In genomic region chr6:30491963-30492616, GRCh38 we compare ENCODE assay signal across 12 cellular contexts. TPM values are rescaled to one million over a fixed set of nuclear protein-coding genes. Genes with fewer than 3 reads are reported as not detected.
DNase-seq lines count a peak whose midpoint lies in the region; ATAC-seq and TF ChIP-seq lines count a peak whose summit lies in the region.
"Had no signal": no experiment of that assay in that cellular context is flagged by ENCODE, and none has a peak within 500 bp of the region (broad histone marks: within the 10 kb centered on the region; RNA-seq: fewer than 3 reads in every experiment).

No MANE protein-coding gene starts in this region.

- H3K36me3 ChIP-seq in right atrium auricular region (peaks cover 32% of the 10 kb centered on the region), urinary bladder (ENCODE audit: insufficient read depth) (peaks cover 7% of the 10 kb centered on the region)

- DNase-seq in right atrium auricular region (ENCODE audit: low spot score) (no peak), left cardiac atrium (no peak), kidney glomerular epithelial cell (lab: John Stamatoyannopoulos, UW) (no peak), NOMO-1 treated with DMSO at 0.1 percent for 48 hours (lab: John Stamatoyannopoulos, UW; ENCODE audit: unreplicated experiment) (no peak)
- no peak for DNase-seq in activated naive CD8-positive, alpha-beta T cell treated with anti-CD3 and anti-CD28 coated beads for 36 hours
- peak in 1 of 10 donors; percentile 18 for DNase-seq in naive thymus-derived CD8-positive, alpha-beta T cell
- DNase-seq: activated CD4-positive, alpha-beta T cell treated with anti-CD3 and anti-CD28 coated beads for 1 hour; AML-193 had no signal

- H3K9me3 Mint-ChIP-seq in activated naive CD8-positive, alpha-beta T cell treated with anti-CD3 and anti-CD28 coated beads for 36 hours = peaks cover 8% of the 10 kb centered on the region
- H3K9me3 Mint-ChIP-seq in naive thymus-derived CD8-positive, alpha-beta T cell = no peaks in the 10 kb centered on the region

- H3K27me3 Mint-ChIP-seq in activated naive CD8-positive, alpha-beta T cell treated with anti-CD3 and anti-CD28 coated beads for 36 hours = peaks cover 11% of the 10 kb centered on the region
- no peaks in the 10 kb centered on the region for H3K27me3 Mint-ChIP-seq in naive thymus-derived CD8-positive, alpha-beta T cell

- peaks cover 67% of the 10 kb centered on the region for H3K36me3 Mint-ChIP-seq in activated naive CD8-positive, alpha-beta T cell treated with anti-CD3 and anti-CD28 coated beads for 36 hours
- H3K36me3 Mint-ChIP-seq in naive thymus-derived CD8-positive, alpha-beta T cell = peaks cover 22 to 52% (median 31%) of the 10 kb centered on the region in 3 donors

- no peak for TF ChIP-seq CTCF in right atrium auricular region (IDR thresholded peaks at IDR 0.05)

- no peak for ATAC-seq in left cardiac atrium
- ATAC-seq in naive thymus-derived CD8-positive, alpha-beta T cell = no peak
- ATAC-seq in GM18520 (IDR thresholded peaks at IDR 0.05; ENCODE audit: unreplicated experiment) = no peak
- ATAC-seq: esophagus mucosa had no signal

- H3K4me3 ChIP-seq in right atrium auricular region (peak overlapping the region; percentile 13 to 90), urinary bladder (ENCODE audit: low read depth, low read length) (peak overlapping the region; percentile 44)

- peaks cover 0 to 39% of the 10 kb centered on the region in 2 donors for H3K4me1 ChIP-seq in right atrium auricular region
- no peaks in the 10 kb centered on the region for H3K4me1 ChIP-seq in urinary bladder (ENCODE audit: insufficient read depth)

- POLR2A ChIA-PET in naive thymus-derived CD8-positive, alpha-beta T cell (lab: Charles Lee) = interaction anchor here (0.6 to 12.2 kb wide), 20 partner anchors 10 to 863 kb away, joined by 3 to 540 read pairs (median 10); partner anchors contain the start of genes ABCF1, GNL1, PRR3 and TUBB

- H3K27ac ChIP-seq in right atrium auricular region (peak overlapping the region; percentile 1 to 97), urinary bladder (ENCODE audit: low read depth) (no peak overlapping the region)
- H3K27ac ChIP-seq: ascending aorta had no signal

- no peaks in the 10 kb centered on the region for H3K9me3 ChIP-seq in right atrium auricular region
- H3K9me3 ChIP-seq: ascending aorta had no signal

- WGBS in urinary bladder = 88% methylated on average over 12 of the region's 12 CpGs

- H3K4me1 Mint-ChIP-seq in activated naive CD8-positive, alpha-beta T cell treated with anti-CD3 and anti-CD28 coated beads for 36 hours = peaks cover 68% of the 10 kb centered on the region
- peaks cover 52 to 84% (median 75%) of the 10 kb centered on the region in 4 donors for H3K4me1 Mint-ChIP-seq in naive thymus-derived CD8-positive, alpha-beta T cell

- H3K27me3 ChIP-seq in right atrium auricular region = no peaks in the 10 kb centered on the region
- H3K27me3 ChIP-seq: ascending aorta had no signal

- peak overlapping the region; percentile 96 for H3K4me3 Mint-ChIP-seq in activated naive CD8-positive, alpha-beta T cell treated with anti-CD3 and anti-CD28 coated beads for 36 hours
- H3K4me3 Mint-ChIP-seq in naive thymus-derived CD8-positive, alpha-beta T cell = peak overlapping the region; percentile 95 to 100 (median 99)

- H3K27ac Mint-ChIP-seq in activated naive CD8-positive, alpha-beta T cell treated with anti-CD3 and anti-CD28 coated beads for 36 hours = peak overlapping the region; percentile 98
- H3K27ac Mint-ChIP-seq in naive thymus-derived CD8-positive, alpha-beta T cell = peak overlapping the region; percentile 84 to 100 (median 98)

- intact Hi-C loops in left cardiac atrium (cut with DNase I) = loop anchor here in 1 of 2 donors (5.0 kb wide), 1 partner anchor 40 kb away; no protein-coding TSS in a partner anchor

RNA-seq across cellular contexts. Expression of gene HLA-E, which starts 2.8 kb away (rescaled TPM):
- total RNA-seq in right atrium auricular region = 100 to 1,000 TPM; 216 to 400 TPM
- total RNA-seq in left cardiac atrium = 100 to 1,000 TPM; 210 to 242 TPM
- total RNA-seq in activated naive CD8-positive, alpha-beta T cell treated with anti-CD3 and anti-CD28 coated beads for 36 hours = 100 to 1,000 TPM; 481 to 482 TPM
- total RNA-seq in naive thymus-derived CD8-positive, alpha-beta T cell = 1,000 to 10,000 TPM; 1,291 to 1,305 TPM
- polyA plus RNA-seq in naive thymus-derived CD8-positive, alpha-beta T cell = 1,000 to 10,000 TPM; 2,699 to 2,977 (median 2,826) TPM
- total RNA-seq in urinary bladder = 141 TPM
- 564 TPM for polyA plus RNA-seq in urinary bladder
